In the genomic region with DNA sequence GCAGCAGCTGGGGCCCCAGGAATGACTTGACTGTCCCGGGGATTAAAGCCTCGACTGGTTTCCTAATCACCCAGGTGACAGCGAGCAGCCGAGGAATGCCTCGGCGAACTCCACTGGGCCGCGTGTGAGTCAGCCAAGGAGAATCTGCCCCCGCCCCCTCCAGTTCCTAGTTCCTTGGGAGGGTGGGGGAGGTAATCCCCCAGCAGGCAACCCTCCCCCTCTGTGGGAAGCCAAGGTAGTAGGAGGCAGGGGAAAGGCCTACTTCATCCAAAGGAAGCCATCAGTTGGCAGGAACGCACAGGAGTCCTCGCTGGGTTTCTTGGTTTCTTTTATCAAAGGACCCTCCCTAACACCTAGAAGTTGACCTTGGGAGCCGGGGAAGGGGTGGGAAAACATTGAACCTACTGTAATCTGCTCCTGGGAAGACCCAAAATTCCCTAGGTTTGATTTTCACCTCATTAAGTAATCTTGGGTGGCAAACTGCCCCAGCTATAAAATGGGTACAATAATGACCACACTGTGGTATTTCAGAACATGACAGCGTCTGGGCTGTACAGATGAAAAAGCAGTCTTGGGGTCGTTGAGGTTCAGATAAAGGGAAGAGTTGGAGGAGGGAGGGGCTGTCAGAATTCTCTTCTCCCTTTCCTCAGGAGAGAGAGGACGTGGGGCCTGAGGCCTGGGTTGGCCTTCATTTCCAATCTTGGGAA, we compare ENCODE assay signal across 11 cellular contexts. TPM values are rescaled to one million over a fixed set of nuclear protein-coding genes. Genes with fewer than 3 reads are reported as not detected.
DNase-seq lines count a peak whose midpoint lies in the region; ATAC-seq lines count a peak whose summit lies in the region.
"Had no signal": no experiment of that assay in that cellular context is flagged by ENCODE, and none has a peak within 500 bp of the region (broad histone marks: within the 10 kb centered on the region; RNA-seq: fewer than 3 reads in every experiment).

No MANE protein-coding gene starts in this region.

- peaks cover 2% of the 10 kb centered on the region for H3K4me1 Mint-ChIP-seq in activated T-helper 2 cell treated with anti-CD3 and anti-CD28 coated beads, Interferon-gamma antibody, Interleukin-2, Interleukin-4, amounts not matched to agents 10 μg/mL and 5 μg/mL and 100 μg/mL, durations not matched to agents 14 hours and 24 hours and 36 hours (ENCODE audit: low read depth)

- peaks cover 27% of the 10 kb centered on the region for H3K27me3 Mint-ChIP-seq in activated T-helper 2 cell treated with anti-CD3 and anti-CD28 coated beads, Interferon-gamma antibody, Interleukin-2, Interleukin-4, amounts not matched to agents 10 μg/mL and 5 μg/mL and 100 μg/mL, durations not matched to agents 14 hours and 24 hours and 36 hours (ENCODE audit: low read depth)

- H3K4me1 ChIP-seq in stomach smooth muscle (ENCODE audit: control insufficient read depth, insufficient read depth, low read length): peaks cover 59% of the 10 kb centered on the region

- peak; percentile 73 for DNase-seq in HS-5 (ENCODE audit: low read depth)
- peak; percentile 75 for DNase-seq in amniotic stem cell (lab: John Stamatoyannopoulos, UW)
- no peak for DNase-seq in NCI-H2227 (lab: John Stamatoyannopoulos, UW; ENCODE audit: unreplicated experiment)
- DNase-seq in NCI-H2107 (lab: John Stamatoyannopoulos, UW): no peak
- DNase-seq in activated T-helper 2 cell treated with anti-CD3 and anti-CD28 coated beads, Interferon-gamma antibody, Interleukin-2, Interleukin-4, amounts not matched to agents 10 μg/mL and 5 μg/mL and 100 μg/mL, durations not matched to agents 14 hours and 24 hours and 36 hours (ENCODE audit: low spot score): no peak
- DNase-seq: SHP77; stimulated activated naive CD8-positive, alpha-beta T cell treated with anti-CD3 and anti-CD28 coated beads, Interleukin-15, amount 100 ng/mL, for 72 hours had no signal

- H3K27ac ChIP-seq in stomach smooth muscle (ENCODE audit: low read length): peak overlapping the region; percentile 82

- peaks cover 4% of the 10 kb centered on the region in 2 donors for H3K36me3 ChIP-seq in stomach smooth muscle (ENCODE audit: control insufficient read depth in 2 of 2, insufficient read depth in 2 of 2, low read length in 2 of 2)

- no peaks in the 10 kb centered on the region for H3K9me3 ChIP-seq in stomach smooth muscle (ENCODE audit: control insufficient read depth in 2 of 2, low read length in 2 of 2)

- intact Hi-C loops in activated T-helper 2 cell treated with anti-CD3 and anti-CD28 coated beads, Interferon-gamma antibody, Interleukin-2, Interleukin-4, amounts not matched to agents 10 μg/mL and 5 μg/mL and 100 μg/mL, durations not matched to agents 14 hours and 24 hours and 36 hours (cut with micrococcal nuclease): no loop called here

- no peak overlapping the region for H3K27ac Mint-ChIP-seq in activated T-helper 2 cell treated with anti-CD3 and anti-CD28 coated beads, Interferon-gamma antibody, Interleukin-2, Interleukin-4, amounts not matched to agents 10 μg/mL and 5 μg/mL and 100 μg/mL, durations not matched to agents 14 hours and 24 hours and 36 hours
- H3K27ac Mint-ChIP-seq: stimulated activated naive CD8-positive, alpha-beta T cell treated with anti-CD3 and anti-CD28 coated beads, Interleukin-15, amount 100 ng/mL, for 72 hours had no signal

- no peaks in the 10 kb centered on the region for H3K36me3 Mint-ChIP-seq in activated T-helper 2 cell treated with anti-CD3 and anti-CD28 coated beads, Interferon-gamma antibody, Interleukin-2, Interleukin-4, amounts not matched to agents 10 μg/mL and 5 μg/mL and 100 μg/mL, durations not matched to agents 14 hours and 24 hours and 36 hours (ENCODE audit: low read depth)

- H3K9me3 Mint-ChIP-seq in activated T-helper 2 cell treated with anti-CD3 and anti-CD28 coated beads, Interferon-gamma antibody, Interleukin-2, Interleukin-4, amounts not matched to agents 10 μg/mL and 5 μg/mL and 100 μg/mL, durations not matched to agents 14 hours and 24 hours and 36 hours: no peaks in the 10 kb centered on the region
- H3K9me3 Mint-ChIP-seq: stimulated activated naive CD8-positive, alpha-beta T cell treated with anti-CD3 and anti-CD28 coated beads, Interleukin-15, amount 100 ng/mL, for 72 hours had no signal

- H3K27me3 ChIP-seq in stomach smooth muscle (ENCODE audit: control insufficient read depth in 1 of 2, insufficient read depth in 2 of 2, low read length in 2 of 2): no peaks in the 10 kb centered on the region

- H3K9ac ChIP-seq in stomach smooth muscle (ENCODE audit: low read length in 2 of 2): peak overlapping the region; percentile 81 to 88

- H3K4me3 ChIP-seq in iPS-11a (ENCODE audit: low read depth, low read length): peak overlapping the region; percentile 80
- peak overlapping the region; percentile 86 to 89 for H3K4me3 ChIP-seq in stomach smooth muscle (ENCODE audit: low read length in 2 of 2)

- H3K4me3 Mint-ChIP-seq in activated T-helper 2 cell treated with anti-CD3 and anti-CD28 coated beads, Interferon-gamma antibody, Interleukin-2, Interleukin-4, amounts not matched to agents 10 μg/mL and 5 μg/mL and 100 μg/mL, durations not matched to agents 14 hours and 24 hours and 36 hours (ENCODE audit: low read depth): no peak overlapping the region

- no peak for ATAC-seq in GM18511 (IDR thresholded peaks at IDR 0.05; ENCODE audit: unreplicated experiment)
- ATAC-seq: stimulated activated naive CD8-positive, alpha-beta T cell treated with anti-CD3 and anti-CD28 coated beads, Interleukin-15, amount 100 ng/mL, for 72 hours had no signal

RNA-seq across cellular contexts. Expression of a gene that starts 1.4 kb away (rescaled TPM):
- 0.07 TPM in 1 of 2 replicates, not detected in the other for total RNA-seq in activated T-helper 2 cell treated with anti-CD3 and anti-CD28 coated beads, Interferon-gamma antibody, Interleukin-2, Interleukin-4, amounts not matched to agents 10 μg/mL and 5 μg/mL and 100 μg/mL, durations not matched to agents 14 hours and 24 hours and 36 hours

RNA-seq across cellular contexts. Expression of a gene that starts 17.7 kb away (rescaled TPM):
- 0.85 and 0.89 TPM in 2 replicates for total RNA-seq in activated T-helper 2 cell treated with anti-CD3 and anti-CD28 coated beads, Interferon-gamma antibody, Interleukin-2, Interleukin-4, amounts not matched to agents 10 μg/mL and 5 μg/mL and 100 μg/mL, durations not matched to agents 14 hours and 24 hours and 36 hours

RNA-seq across cellular contexts. Expression of a gene that starts 50.9 kb away (rescaled TPM):
- total RNA-seq in activated T-helper 2 cell treated with anti-CD3 and anti-CD28 coated beads, Interferon-gamma antibody, Interleukin-2, Interleukin-4, amounts not matched to agents 10 μg/mL and 5 μg/mL and 100 μg/mL, durations not matched to agents 14 hours and 24 hours and 36 hours: not detected in 2 replicates
- total RNA-seq: glomerular endothelial cell had no signal

Comparison
In these comparisons a context has a peak if more than half of its experiments do, and no peak if none do; other contexts are left out.
1. DNase-seq: peak in HS-5 (single experiment) and amniotic stem cell (single experiment); none in NCI-H2227 (single experiment), NCI-H2107 (single experiment) and activated T-helper 2 cell treated with anti-CD3 and anti-CD28 coated beads, Interferon-gamma antibody, Interleukin-2, Interleukin-4, amounts not matched to agents 10 μg/mL and 5 μg/mL and 100 μg/mL, durations not matched to agents 14 hours and 24 hours and 36 hours (single experiment).